ENCODE assay signal across 20 cellular contexts in the genomic region with DNA sequence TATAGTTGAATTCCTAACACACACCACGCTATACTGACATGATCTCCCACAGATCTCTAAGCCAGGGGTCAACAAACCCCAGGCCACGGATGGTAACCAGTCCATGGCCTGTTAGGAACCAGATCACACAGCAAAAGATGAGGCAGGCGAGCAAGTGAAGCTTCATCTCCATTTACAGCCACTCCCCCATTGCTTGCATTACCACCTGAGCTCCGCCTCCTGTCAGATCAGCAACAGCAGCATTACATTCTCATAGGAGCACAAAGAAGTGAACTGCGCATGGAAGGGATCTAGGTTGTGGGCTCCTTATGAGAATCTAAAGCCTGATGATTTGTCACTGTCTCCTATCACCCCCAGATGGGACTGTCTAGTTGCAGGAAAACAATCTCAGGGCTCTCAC. TPM values are rescaled to one million over a fixed set of nuclear protein-coding genes. Genes with fewer than 3 reads are reported as not detected.
DNase-seq lines count a peak whose midpoint lies in the region; ATAC-seq and TF ChIP-seq lines count a peak whose summit lies in the region.
"Had no signal": no experiment of that assay in that cellular context is flagged by ENCODE, and none has a peak within 500 bp of the region (broad histone marks: within the 10 kb centered on the region; RNA-seq: fewer than 3 reads in every experiment).

No MANE protein-coding gene starts in this region.

- DNase-seq in activated naive CD8-positive, alpha-beta T cell treated with anti-CD3 and anti-CD28 coated beads, Interleukin-2, amount 50 U/mL, for 24 hours = no peak
- DNase-seq in choroid plexus epithelial cell (ENCODE audit: low read depth) = peak; percentile 6
- DNase-seq in stimulated activated effector memory CD8-positive, alpha-beta T cell treated with anti-CD3 and anti-CD28 coated beads, Interleukin-12 subunit alpha, Interleukin-12 subunit beta, amount 100 ng/mL, for 72 hours (ENCODE audit: low spot score in 2 of 2) = no peak
- no peak for DNase-seq in NCI-H345 treated with DMSO at 0.1 percent for 48 hours (lab: John Stamatoyannopoulos, UW; ENCODE audit: unreplicated experiment)
- DNase-seq: activated CD8-positive, alpha-beta memory T cell treated with anti-CD3 and anti-CD28 coated beads, Interleukin-2, amount 10 ng/mL, durations not matched to agents 7 days and 5 days; BE2C; cerebellar nuclear complex; DMS79 treated with DMSO at 0.1 percent for 48 hours; NCI-H1105; NCI-H2171 treated with DMSO at 0.1 percent for 48 hours; occipital lobe; Right ventricle myocardium superior; stimulated activated naive CD4-positive, alpha-beta T cell treated with Interleukin-2 at 50 U/mL for 16 hours; upper lobe of right lung had no signal

- no peak for TF ChIP-seq CTCF in choroid plexus epithelial cell (conservative IDR thresholded peaks at IDR 0.05; ENCODE audit: low read depth, low read length)

- H3K27ac Mint-ChIP-seq in activated naive CD8-positive, alpha-beta T cell = no peak overlapping the region
- H3K27ac Mint-ChIP-seq in activated naive CD8-positive, alpha-beta T cell treated with anti-CD3 and anti-CD28 coated beads, Interleukin-2, amount 50 U/mL, for 24 hours = no peak overlapping the region
- peak overlapping the region in 1 of 3 donors; percentile 59 for H3K27ac Mint-ChIP-seq in IgD-negative memory B cell
- peak overlapping the region; percentile 63 for H3K27ac Mint-ChIP-seq in stimulated activated effector memory CD8-positive, alpha-beta T cell treated with anti-CD3 and anti-CD28 coated beads, Interleukin-12 subunit alpha, Interleukin-12 subunit beta, amount 100 ng/mL, for 72 hours
- H3K27ac Mint-ChIP-seq: activated CD8-positive, alpha-beta memory T cell treated with anti-CD3 and anti-CD28 coated beads, Interleukin-2, amount 10 ng/mL, durations not matched to agents 7 days and 5 days had no signal

- no peaks in the 10 kb centered on the region for H3K9me3 Mint-ChIP-seq in activated naive CD8-positive, alpha-beta T cell (ENCODE audit: low read depth)
- no peaks in the 10 kb centered on the region for H3K9me3 Mint-ChIP-seq in activated naive CD8-positive, alpha-beta T cell treated with anti-CD3 and anti-CD28 coated beads, Interleukin-2, amount 50 U/mL, for 24 hours
- H3K9me3 Mint-ChIP-seq in IgD-negative memory B cell = peaks cover 0 to 2% (median 0%) of the 10 kb centered on the region in 3 donors
- no peaks in the 10 kb centered on the region for H3K9me3 Mint-ChIP-seq in stimulated activated effector memory CD8-positive, alpha-beta T cell treated with anti-CD3 and anti-CD28 coated beads, Interleukin-12 subunit alpha, Interleukin-12 subunit beta, amount 100 ng/mL, for 72 hours

- peaks cover 33% of the 10 kb centered on the region for H3K4me1 Mint-ChIP-seq in activated naive CD8-positive, alpha-beta T cell (ENCODE audit: low read depth)
- peaks cover 29% of the 10 kb centered on the region for H3K4me1 Mint-ChIP-seq in activated naive CD8-positive, alpha-beta T cell treated with anti-CD3 and anti-CD28 coated beads, Interleukin-2, amount 50 U/mL, for 24 hours
- H3K4me1 Mint-ChIP-seq in IgD-negative memory B cell = peaks cover 20 to 23% (median 23%) of the 10 kb centered on the region in 3 donors
- peaks cover 33% of the 10 kb centered on the region for H3K4me1 Mint-ChIP-seq in stimulated activated effector memory CD8-positive, alpha-beta T cell treated with anti-CD3 and anti-CD28 coated beads, Interleukin-12 subunit alpha, Interleukin-12 subunit beta, amount 100 ng/mL, for 72 hours

- peak overlapping the region; percentile 54 for H3K4me3 Mint-ChIP-seq in activated naive CD8-positive, alpha-beta T cell
- no peak overlapping the region for H3K4me3 Mint-ChIP-seq in activated naive CD8-positive, alpha-beta T cell treated with anti-CD3 and anti-CD28 coated beads, Interleukin-2, amount 50 U/mL, for 24 hours
- H3K4me3 Mint-ChIP-seq in IgD-negative memory B cell = peak overlapping the region in 3 of 4 donors; percentile 9 to 61 (median 43)
- no peak overlapping the region for H3K4me3 Mint-ChIP-seq in stimulated activated effector memory CD8-positive, alpha-beta T cell treated with anti-CD3 and anti-CD28 coated beads, Interleukin-12 subunit alpha, Interleukin-12 subunit beta, amount 100 ng/mL, for 72 hours
- H3K4me3 Mint-ChIP-seq: activated CD8-positive, alpha-beta memory T cell treated with anti-CD3 and anti-CD28 coated beads, Interleukin-2, amount 10 ng/mL, durations not matched to agents 7 days and 5 days had no signal

- H3K4me3 ChIP-seq in choroid plexus epithelial cell (ENCODE audit: low read depth, low read length) = no peak overlapping the region
- H3K4me3 ChIP-seq: lung, upper lobe of right lung had no signal

- H3K36me3 Mint-ChIP-seq in activated naive CD8-positive, alpha-beta T cell = peaks cover 8% of the 10 kb centered on the region
- peaks cover 32% of the 10 kb centered on the region for H3K36me3 Mint-ChIP-seq in activated naive CD8-positive, alpha-beta T cell treated with anti-CD3 and anti-CD28 coated beads, Interleukin-2, amount 50 U/mL, for 24 hours (ENCODE audit: low read depth)
- peaks cover 5% of the 10 kb centered on the region for H3K36me3 Mint-ChIP-seq in IgD-negative memory B cell
- peaks cover 58% of the 10 kb centered on the region for H3K36me3 Mint-ChIP-seq in stimulated activated effector memory CD8-positive, alpha-beta T cell treated with anti-CD3 and anti-CD28 coated beads, Interleukin-12 subunit alpha, Interleukin-12 subunit beta, amount 100 ng/mL, for 72 hours

- no peaks in the 10 kb centered on the region for H3K27me3 Mint-ChIP-seq in activated naive CD8-positive, alpha-beta T cell
- H3K27me3 Mint-ChIP-seq in activated naive CD8-positive, alpha-beta T cell treated with anti-CD3 and anti-CD28 coated beads, Interleukin-2, amount 50 U/mL, for 24 hours = peaks cover 2% of the 10 kb centered on the region
- no peaks in the 10 kb centered on the region for H3K27me3 Mint-ChIP-seq in IgD-negative memory B cell
- H3K27me3 Mint-ChIP-seq: activated CD8-positive, alpha-beta memory T cell treated with anti-CD3 and anti-CD28 coated beads, Interleukin-2, amount 10 ng/mL, durations not matched to agents 7 days and 5 days had no signal

- ATAC-seq in activated naive CD8-positive, alpha-beta T cell treated with anti-CD3 and anti-CD28 coated beads, Interleukin-2, amount 50 U/mL, for 24 hours = no peak
- ATAC-seq in stimulated activated effector memory CD8-positive, alpha-beta T cell treated with anti-CD3 and anti-CD28 coated beads, Interleukin-12 subunit alpha, Interleukin-12 subunit beta, amount 100 ng/mL, for 72 hours = no peak
- no peak for ATAC-seq in HG03565 (IDR thresholded peaks at IDR 0.05; ENCODE audit: unreplicated experiment)
- ATAC-seq: activated CD8-positive, alpha-beta memory T cell treated with anti-CD3 and anti-CD28 coated beads, Interleukin-2, amount 10 ng/mL, durations not matched to agents 7 days and 5 days; gastroesophageal sphincter; upper lobe of right lung had no signal

RNA-seq across cellular contexts. Expression of a gene that starts 2.7 kb away (rescaled TPM):
- 13.4 TPM for polyA plus RNA-seq in IgD-negative memory B cell

RNA-seq across cellular contexts. Expression of a gene that starts 15.9 kb away (rescaled TPM):
- 0.26 TPM for polyA plus RNA-seq in IgD-negative memory B cell

RNA-seq across cellular contexts. Expression of a gene that starts 54.2 kb away (rescaled TPM):
- 31.4 TPM for polyA plus RNA-seq in IgD-negative memory B cell

RNA-seq across cellular contexts. Expression of a gene that starts 54.4 kb away (rescaled TPM):
- polyA plus RNA-seq in IgD-negative memory B cell = not detected
- polyA plus RNA-seq: H1 had no signal

Comparison
In these comparisons a context has a peak if more than half of its experiments do, and no peak if none do; other contexts are left out.
1. H3K4me3 Mint-ChIP-seq: peak in activated naive CD8-positive, alpha-beta T cell (single experiment) and IgD-negative memory B cell (3 of 4); none in activated naive CD8-positive, alpha-beta T cell treated with anti-CD3 and anti-CD28 coated beads, Interleukin-2, amount 50 U/mL, for 24 hours (single experiment) and stimulated activated effector memory CD8-positive, alpha-beta T cell treated with anti-CD3 and anti-CD28 coated beads, Interleukin-12 subunit alpha, Interleukin-12 subunit beta, amount 100 ng/mL, for 72 hours (single experiment).